18 cellular contexts compared by ENCODE assay signal in genomic region chr20:41570552-41570951, GRCh38. TPM values are rescaled to one million over a fixed set of nuclear protein-coding genes. Genes with fewer than 3 reads are reported as not detected.
A peak's percentile ranks its signal among the peaks of the same experiment; 100 is the strongest.
DNase-seq lines count a peak whose midpoint lies in the region; ATAC-seq, FAIRE-seq and TF ChIP-seq lines count a peak whose summit lies in the region.
"Had no signal": no experiment of that assay in that cellular context is flagged by ENCODE, and none has a peak within 500 bp of the region (broad histone marks: within the 10 kb centered on the region; RNA-seq: fewer than 3 reads in every experiment).

No MANE protein-coding gene starts in this region.

- no peak overlapping the region for H2AK9ac ChIP-seq in IMR-90 (replicated peaks; ENCODE audit: low read depth, low read length, poor library complexity)

- no peak overlapping the region for H4K91ac ChIP-seq in IMR-90 (ENCODE audit: insufficient read depth, low read depth, low read length)

- POLR2A ChIA-PET in IMR-90 (lab: Charles Lee; ENCODE audit: unreplicated experiment): no interaction called here
- POLR2A ChIA-PET in K562 (lab: Yijun Ruan, JAX): interaction anchor here (0.6 to 1.5 kb wide), 2 partner anchors 12 to 47 kb away, joined by 3 to 6 read pairs; no protein-coding TSS in a partner anchor
- POLR2A ChIA-PET in CD8-positive, alpha-beta memory T cell (lab: Charles Lee): no interaction called here

- no peak overlapping the region for H3K18ac ChIP-seq in IMR-90 (ENCODE audit: low read depth, low read length)

- peaks cover 6 to 10% (median 9%) of the 10 kb centered on the region in 3 donors for H3K36me3 Mint-ChIP-seq in CD8-positive, alpha-beta memory T cell

- H4K5ac ChIP-seq in IMR-90 (ENCODE audit: low read depth, low read length): no peak overlapping the region

- H4K20me1 ChIP-seq in IMR-90 (ENCODE audit: insufficient read depth, low read length) (peaks cover 68% of the 10 kb centered on the region), K562 (replicated peaks; ENCODE audit: control insufficient read depth, insufficient read depth, low read length) (peaks cover 14% of the 10 kb centered on the region)

- peaks cover 41 to 80% of the 10 kb centered on the region in 2 experiments for H3K79me1 ChIP-seq in IMR-90 (ENCODE audit: low read depth in 1 of 2, low read length in 2 of 2)

- H3K27me3 ChIP-seq in IMR-90 (ENCODE audit: control insufficient read depth, insufficient read depth, low read length) (no peaks in the 10 kb centered on the region), K562 (ENCODE audit: control insufficient read depth in 2 of 2, insufficient read depth in 2 of 2, low read length in 2 of 2) (no peaks in the 10 kb centered on the region), prostate gland (replicated peaks; ENCODE audit: insufficient read depth) (no peaks in the 10 kb centered on the region)
- no peaks in the 10 kb centered on the region for H3K27me3 ChIP-seq in CD8-positive, alpha-beta memory T cell (ENCODE audit: insufficient read depth, low read length, poor library complexity, severe bottlenecking)
- H3K27me3 ChIP-seq: SJSA1 had no signal

- in situ Hi-C loops in IMR-90 (cut with MboI; ENCODE audit: low sequenced_read_pairs) (no loop called here), K562 (cut with MboI) (no loop called here)

- ATAC-seq in IMR-90 (ENCODE audit: low read depth) (peak; percentile 72), K562 (no peak), left colon (peak; percentile 49), HG02884 (IDR thresholded peaks at IDR 0.05; ENCODE audit: unreplicated experiment) (no peak), HG02970 (IDR thresholded peaks at IDR 0.05; ENCODE audit: low FRiP score, unreplicated experiment) (no peak)

- no peaks in the 10 kb centered on the region for H3K27me3 Mint-ChIP-seq in CD8-positive, alpha-beta memory T cell

- H3K27ac Mint-ChIP-seq in CD8-positive, alpha-beta memory T cell: peak overlapping the region in 1 of 8 donors; percentile 4

- H3K4me1 ChIP-seq in IMR-90 (ENCODE audit: control insufficient read depth, insufficient read depth, low read length) (peaks cover 6% of the 10 kb centered on the region), K562 (replicated peaks in 1 of 2; ENCODE audit: control insufficient read depth in 2 of 2, insufficient read depth in 2 of 2, low read length in 2 of 2) (peaks cover 0 to 24% of the 10 kb centered on the region in 2 experiments; a peak in 2 of 5 replicates), prostate gland (replicated peaks) (peaks cover 10% of the 10 kb centered on the region)
- peaks cover 50% of the 10 kb centered on the region for H3K4me1 ChIP-seq in CD8-positive, alpha-beta memory T cell (ENCODE audit: insufficient read depth, low read length)
- H3K4me1 ChIP-seq: SJSA1 had no signal

- H4K8ac ChIP-seq in IMR-90 (ENCODE audit: low read depth in 2 of 2, low read length in 2 of 2): no peak overlapping the region

- FAIRE-seq in K562 (lab: Jason Lieb, UNC): peak; percentile 40

- TF ChIP-seq POLR2A in IMR-90 (IDR thresholded peaks at IDR 0.05; ENCODE audit: low read depth, low read length) (no peak), K562 (conservative IDR thresholded peaks at IDR 0.05) (no peak), prostate gland (IDR thresholded peaks at IDR 0.05) (no peak)

- DNase-seq in IMR-90 (peak; percentile 28), K562 (ENCODE audit: extremely low read depth in 1 of 4, low spot score in 3 of 4) (no peak), left colon (no peak), prostate gland (ENCODE audit: low spot score) (no peak), NAMALWA (ENCODE audit: low spot score) (no peak)
- DNase-seq in CD8-positive, alpha-beta memory T cell: no peak
- DNase-seq: Caco-2; H9; NCI-H1092; NCI-H1694; NCI-H345; NCI-H526 treated with DMSO at 0.1 percent for 48 hours; NK-92 treated with Interleukin-12 subunit alpha and Interleukin-12 subunit beta, amount 100 ng/mL, for 24 hours; OCI-M1; RPMI8226 had no signal

- H2AFZ ChIP-seq in IMR-90 (replicated peaks; ENCODE audit: low read length, poor library complexity) (no peak overlapping the region), K562 (ENCODE audit: low read depth, low read length) (no peak overlapping the region)

- no peak overlapping the region for H3K4ac ChIP-seq in IMR-90 (ENCODE audit: low read depth, low read length)

- BruUV-seq in IMR-90 (replicated peaks; lab: Mats Ljungman, UMichigan): no TSS peak
- BruUV-seq in K562 (replicated peaks; lab: Mats Ljungman, UMichigan): no TSS peak

- H3K9me3 ChIP-seq in IMR-90 (ENCODE audit: control insufficient read depth, insufficient read depth, low read length) (no peaks in the 10 kb centered on the region), K562 (replicated peaks; ENCODE audit: control insufficient read depth, insufficient read depth, low read depth, low read length) (no peaks in the 10 kb centered on the region), prostate gland (no peaks in the 10 kb centered on the region)
- H3K9me3 ChIP-seq in CD8-positive, alpha-beta memory T cell (ENCODE audit: low read length): no peaks in the 10 kb centered on the region
- H3K9me3 ChIP-seq: SJSA1 had no signal

- no peak overlapping the region for H2BK20ac ChIP-seq in IMR-90 (ENCODE audit: low read depth, low read length)

- no peak overlapping the region for H3K27ac ChIP-seq in IMR-90 (ENCODE audit: insufficient read depth, low read length)
- no peak overlapping the region for H3K27ac ChIP-seq in K562 (ENCODE audit: extremely low read depth, low read depth, low read length)
- H3K27ac ChIP-seq in prostate gland: peak overlapping the region; percentile 49 to 52
- H3K27ac ChIP-seq in CD8-positive, alpha-beta memory T cell (ENCODE audit: low read depth, low read length): no peak overlapping the region
- H3K27ac ChIP-seq: SJSA1 had no signal

- no peak overlapping the region for H3K56ac ChIP-seq in IMR-90 (ENCODE audit: extremely low read depth, insufficient read depth, low read length)

- H2BK120ac ChIP-seq in IMR-90 (ENCODE audit: low read depth, low read length): no peak overlapping the region

- peaks cover 20% of the 10 kb centered on the region for H3K9me1 ChIP-seq in IMR-90 (ENCODE audit: insufficient read depth, low read length)
- peaks cover 3% of the 10 kb centered on the region for H3K9me1 ChIP-seq in K562 (ENCODE audit: control insufficient read depth, insufficient read depth, low read length)

- TF ChIP-seq CTCF in IMR-90 (conservative IDR thresholded peaks at IDR 0.05; ENCODE audit: low read depth, low read length) (no peak), K562 (IDR thresholded peaks at IDR 0.05 in 2 of 3, conservative IDR thresholded peaks at IDR 0.05 in 1 of 3; ENCODE audit: insufficient read depth in 2 of 3, low read depth in 1 of 3, low read length in 3 of 3) (no peak), prostate gland (IDR thresholded peaks at IDR 0.05) (no peak)

- no peak overlapping the region for H3K9ac ChIP-seq in IMR-90 (ENCODE audit: low read depth, low read length)
- H3K9ac ChIP-seq in K562 (ENCODE audit: insufficient read depth in 1 of 2, low read depth in 2 of 2, low read length in 2 of 2): no peak overlapping the region

- peaks cover 90% of the 10 kb centered on the region for H3K79me2 ChIP-seq in K562 (ENCODE audit: control insufficient read depth, insufficient read depth, low read length)

- H3K9me3 Mint-ChIP-seq in CD8-positive, alpha-beta memory T cell: peaks cover 0 to 6% (median 2%) of the 10 kb centered on the region in 5 donors

- peaks cover 71 to 95% (median 93%) of the 10 kb centered on the region in 3 donors for H3K4me1 Mint-ChIP-seq in CD8-positive, alpha-beta memory T cell

- no peak overlapping the region for H2AK5ac ChIP-seq in IMR-90 (ENCODE audit: low read depth, low read length)

- no peak overlapping the region for H3K14ac ChIP-seq in IMR-90 (replicated peaks; ENCODE audit: low read depth, low read length)

- no peak for TF ChIP-seq RAD21 in IMR-90 (IDR thresholded peaks at IDR 0.05; ENCODE audit: low read length)
- no peak for TF ChIP-seq RAD21 in K562 (CRISPR knock-in tag; conservative IDR thresholded peaks at IDR 0.05 in 1 of 2, IDR thresholded peaks at IDR 0.05 in 1 of 2)

- TF ChIP-seq EP300 in K562 (IDR thresholded peaks at IDR 0.05; ENCODE audit: low read length): no peak

- no peak overlapping the region for H2BK5ac ChIP-seq in IMR-90 (ENCODE audit: low read depth, low read length, poor library complexity, severe bottlenecking)

- CTCF ChIA-PET in IMR-90 (lab: Yijun Ruan, JAX): interaction anchor here (0.9 to 1.1 kb wide), 2 partner anchors 35 to 398 kb away, joined by 4 to 6 read pairs; no protein-coding TSS in a partner anchor
- CTCF ChIA-PET in K562 (lab: Yijun Ruan, JAX; ENCODE audit: low intra/inter-chr PET ratio): no interaction called here
- CTCF ChIA-PET in CD8-positive, alpha-beta memory T cell (lab: Charles Lee): no interaction called here

- H3K4me3 ChIP-seq in IMR-90 (ENCODE audit: insufficient read depth, low read depth, low read length) (no peak overlapping the region), K562 (no peak overlapping the region), prostate gland (no peak overlapping the region)
- no peak overlapping the region for H3K4me3 ChIP-seq in CD8-positive, alpha-beta memory T cell (ENCODE audit: low read length)
- H3K4me3 ChIP-seq: SJSA1 had no signal

- intact Hi-C loops in IMR-90 (cut with micrococcal nuclease) (no loop called here), K562 (cut with micrococcal nuclease) (no loop called here), left colon (cut with DNase I, micrococcal nuclease) (no loop called here), prostate gland (cut with DNase I) (no loop called here)

- H2BK15ac ChIP-seq in IMR-90 (ENCODE audit: low read depth, low read length): no peak overlapping the region

- H3K4me3 Mint-ChIP-seq in CD8-positive, alpha-beta memory T cell: peak overlapping the region in 1 of 7 donors; percentile 27
- H3K4me3 Mint-ChIP-seq: H9 had no signal

- no peak overlapping the region for H3K23ac ChIP-seq in IMR-90 (ENCODE audit: low read depth, low read length)

- dilution Hi-C loops in IMR-90 (cut with HindIII; ENCODE audit: low sequenced_read_pairs, unreplicated experiment): no loop called here

- H3K36me3 ChIP-seq in IMR-90 (ENCODE audit: control insufficient read depth, insufficient read depth, low read length) (peaks cover 3% of the 10 kb centered on the region), K562 (ENCODE audit: control insufficient read depth, insufficient read depth, low read length) (no peaks in the 10 kb centered on the region; the same call in 2 of the 3 replicates), prostate gland (no peaks in the 10 kb centered on the region)
- no peaks in the 10 kb centered on the region for H3K36me3 ChIP-seq in CD8-positive, alpha-beta memory T cell (ENCODE audit: insufficient read depth, low read length)
- H3K36me3 ChIP-seq: SJSA1 had no signal

- H3K4me2 ChIP-seq in IMR-90 (ENCODE audit: low read depth, low read length) (no peak overlapping the region; the same call in 1 of the 2 replicates), K562 (ENCODE audit: insufficient read depth, low read length) (no peak overlapping the region)

RNA-seq across cellular contexts. Expression of gene CHD6, which starts 47.6 kb away (rescaled TPM):
- total RNA-seq in IMR-90 (2012; rRNA removed) (26.7 and 31.7 TPM in 2 replicates), K562 (2014; rRNA removed) (12.8 and 13.3 TPM in 2 replicates), K562 (2014; rRNA removed; fragmentation: Illumina TruSeq; extraction: Trizol) (24.2 and 31.3 TPM in 2 replicates), K562 (2015; rRNA removed; fragmentation: Illumina TruSeq; extraction: Trizol) (18.9 and 21.6 TPM in 2 replicates), K562 (2021) (19.8 and 22.5 TPM in 2 replicates), left colon (10 to 100 TPM; 27.8 to 29.4 TPM), prostate gland (10 to 100 TPM; 40.9 to 72.0 TPM)
- polyA plus RNA-seq in IMR-90 (2012; rRNA removed) (7.9 and 8.8 TPM in 2 replicates), K562 (2011; rRNA removed) (15.0 and 16.4 TPM in 2 replicates), K562 (2014; fragmentation: Illumina TruSeq; extraction: Trizol) (10.8 and 11.4 TPM in 2 replicates), K562 (2014; fragmentation: Nextera tagmentation; extraction: Ambion mirVana) (10 to 100 TPM in 1 of 2 experiments, 1 to 10 TPM in 1; 3.9 to 10.9 TPM), K562 (2014; rRNA removed) (8.5 and 9.0 TPM in 2 replicates)
- 2.2 and 2.4 TPM in 2 replicates for polyA plus RNA-seq in IMR-90 (2012; cell fraction: cytosol; rRNA removed)
- polyA plus RNA-seq in IMR-90 (2012; cell fraction: nucleus; rRNA removed; ENCODE audit: low replicate concordance): 17.0 and 37.4 TPM in 2 replicates
- total RNA-seq in K562 (2011; cell fraction: chromatin; rRNA removed; ENCODE audit: low replicate concordance): 59.5 and 192 TPM in 2 replicates
- total RNA-seq in K562 (2011; cell fraction: nucleolus; rRNA removed): 37.7 and 41.8 TPM in 2 replicates
- 62.7 and 85.0 TPM in 2 replicates for total RNA-seq in K562 (2011; cell fraction: nucleoplasm; rRNA removed)
- 4.9 and 9.2 TPM in 2 replicates for polyA plus RNA-seq in K562 (2011; cell fraction: cytosol; rRNA removed)
- polyA plus RNA-seq in K562 (2011; cell fraction: nucleus; rRNA removed): 81.7 and 82.2 TPM in 2 replicates
- 7.4 and 11.0 TPM in 2 replicates for polyA plus RNA-seq in K562 (2012)
- polyA minus RNA-seq in K562 (2011; rRNA and poly(A)+ RNA removed): 61.9 and 104 TPM in 2 replicates
- 13.1 and 16.2 TPM in 2 replicates for polyA minus RNA-seq in K562 (2011; cell fraction: cytosol; rRNA and poly(A)+ RNA removed)
- 78.5 and 164 TPM in 2 replicates for polyA minus RNA-seq in K562 (2011; cell fraction: nucleus; rRNA and poly(A)+ RNA removed)
- total RNA-seq in CD8-positive, alpha-beta memory T cell: 10 to 100 TPM; 24.6 to 25.3 TPM
- polyA plus RNA-seq in CD8-positive, alpha-beta memory T cell: 59.5 TPM

Comparison
In these comparisons a context has a peak if more than half of its experiments do, and no peak if none do; other contexts are left out.
1. ATAC-seq: peak in IMR-90 (single experiment) and left colon (single experiment); none in K562 (single experiment), HG02884 (single experiment) and HG02970 (single experiment).
2. H3K27ac ChIP-seq: peak in prostate gland (2 of 2); none in IMR-90 (single experiment), K562 (single experiment) and CD8-positive, alpha-beta memory T cell (single experiment).